Comparison of ENCODE assay signal across 11 cellular contexts in the genomic region with DNA sequence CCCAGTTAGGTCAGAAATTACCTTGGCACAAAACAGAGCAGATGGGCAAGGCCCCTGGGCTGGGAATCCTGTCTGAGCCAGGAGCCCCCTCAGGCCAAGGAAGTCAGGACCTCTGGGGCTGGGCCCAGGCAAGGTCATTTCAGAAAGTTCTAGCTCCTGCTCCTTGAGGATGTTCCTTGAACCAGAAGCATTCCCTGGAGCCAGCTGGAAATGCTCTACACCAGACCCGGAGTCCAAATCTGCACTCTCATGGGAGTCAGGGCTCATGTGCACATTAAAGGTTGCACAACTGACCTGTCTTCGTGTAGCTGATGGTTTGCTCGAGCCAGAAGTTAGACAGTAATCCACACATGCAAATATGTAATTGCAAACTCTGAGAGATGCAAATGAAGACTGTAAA. TPM values are rescaled to one million over a fixed set of nuclear protein-coding genes. Genes with fewer than 3 reads are reported as not detected.
"Had no signal": no experiment of that assay in that cellular context is flagged by ENCODE, and none has a peak within 500 bp of the region (broad histone marks: within the 10 kb centered on the region; RNA-seq: fewer than 3 reads in every experiment).

No MANE protein-coding gene starts in this region.

- H3K9me3 ChIP-seq: neutrophil had no signal

- H3K27ac ChIP-seq: neutrophil had no signal

- H3K36me3 ChIP-seq: neutrophil had no signal

- H3K27me3 ChIP-seq: neutrophil had no signal

- DNase-seq: activated CD4-positive, alpha-beta T cell treated with anti-CD3 and anti-CD28 coated beads, Interleukin-2, amount 50 U/mL, for 4 hours; activated gamma-delta T cell; effector CD8-positive, alpha-beta T cell; foreskin melanocyte; glutamatergic neuron; mesenchymal stem cell; naive thymus-derived CD4-positive, alpha-beta T cell; stimulated activated CD4-positive, alpha-beta T cell treated with anti-CD3 and anti-CD28 coated beads, Interleukin-2, amount 100 ng/mL, for 24 hours; stimulated activated naive CD8-positive, alpha-beta T cell treated with anti-CD3 and anti-CD28 coated beads, Interleukin-15, Interleukin-2, amounts not matched to agents 100 U/mL and 50 U/mL, for 24 hours; substantia nigra had no signal

RNA-seq across cellular contexts. Expression of a gene that starts 18.0 kb away (rescaled TPM):
- polyA plus RNA-seq: naive thymus-derived CD4-positive, alpha-beta T cell had no signal
